ENCODE assay signal across 8 cellular contexts in genomic region chr13:99228737-99229691, GRCh38. TPM values are rescaled to one million over a fixed set of nuclear protein-coding genes. Genes with fewer than 3 reads are reported as not detected.
DNase-seq lines count a peak whose midpoint lies in the region; ATAC-seq and TF ChIP-seq lines count a peak whose summit lies in the region.

No MANE protein-coding gene starts in this region.

- H3K4ac ChIP-seq in neuronal stem cell (ENCODE audit: low read length): no peak overlapping the region

- no peak overlapping the region for H3K23ac ChIP-seq in neuronal stem cell (ENCODE audit: low read depth, low read length, poor library complexity)

- no peak overlapping the region for H2BK15ac ChIP-seq in neuronal stem cell (ENCODE audit: low read length)

- H3K4me3 Mint-ChIP-seq in activated B cell treated with CpG ODN at 0.5 μM for 24 hours: peak overlapping the region; percentile 76

- H3K36me3 Mint-ChIP-seq in activated B cell treated with CpG ODN at 0.5 μM for 24 hours (ENCODE audit: low read depth): peaks cover 12% of the 10 kb centered on the region

- no peaks in the 10 kb centered on the region for H3K27me3 Mint-ChIP-seq in activated B cell treated with CpG ODN at 0.5 μM for 24 hours

- H3K9me3 ChIP-seq in neuronal stem cell (replicated peaks in 1 of 2; ENCODE audit: control insufficient read depth in 2 of 2, insufficient read depth in 1 of 2, low read depth in 1 of 2, low read length in 2 of 2): no peaks in the 10 kb centered on the region

- no peak overlapping the region for H3K4me3 ChIP-seq in neuronal stem cell (ENCODE audit: low read length in 2 of 2)

- peaks cover 0 to 2% of the 10 kb centered on the region in 2 donors for H3K36me3 ChIP-seq in neuronal stem cell (replicated peaks in 1 of 2; ENCODE audit: control insufficient read depth in 2 of 2, insufficient read depth in 2 of 2, low read length in 2 of 2)

- TF ChIP-seq CTCF in GM20000 (IDR thresholded peaks at IDR 0.05; ENCODE audit: extremely low read depth, missing control alignments): no peak
- TF ChIP-seq CTCF in activated B cell treated with CpG ODN at 0.5 μM for 24 hours (IDR thresholded peaks at IDR 0.05): no peak

- peaks cover 0 to 6% of the 10 kb centered on the region in 2 donors for H3K4me1 ChIP-seq in neuronal stem cell (ENCODE audit: control insufficient read depth in 2 of 2, insufficient read depth in 1 of 2, low read depth in 1 of 2, low read length in 2 of 2)

- no peak overlapping the region for H3K14ac ChIP-seq in neuronal stem cell (ENCODE audit: low read length)

- no peak overlapping the region for H2BK12ac ChIP-seq in neuronal stem cell (ENCODE audit: low read length)

- no peak overlapping the region for H2AK5ac ChIP-seq in neuronal stem cell (ENCODE audit: low read depth, low read length)

- no peak overlapping the region for H2AFZ ChIP-seq in neuronal stem cell (ENCODE audit: low read length)

- no peak overlapping the region for H2BK5ac ChIP-seq in neuronal stem cell (ENCODE audit: low read length)

- H3K9ac ChIP-seq in neuronal stem cell (ENCODE audit: low read depth, low read length, poor library complexity): no peak overlapping the region

- DNase-seq in EH (ENCODE audit: low read depth) (peak; percentile 94), GM20000 (ENCODE audit: low spot score) (peak; percentile 72), activated B cell treated with CpG ODN at 0.5 μM for 24 hours (no peak), left kidney (ENCODE audit: low read depth, low spot score) (peak; percentile 23), NCI-H748 treated with DMSO at 0.1 percent for 48 hours (lab: John Stamatoyannopoulos, UW) (no peak), DMS 273 (lab: John Stamatoyannopoulos, UW; ENCODE audit: unreplicated experiment) (no peak), neuronal stem cell (ENCODE audit: low spot score) (no peak)

- peaks cover 2% of the 10 kb centered on the region for H3K79me1 ChIP-seq in neuronal stem cell (ENCODE audit: low read depth, low read length)

- H3K27ac Mint-ChIP-seq in activated B cell treated with CpG ODN at 0.5 μM for 24 hours: peak overlapping the region; percentile 88

- peak; percentile 85 for ATAC-seq in HG03469 (IDR thresholded peaks at IDR 0.05; ENCODE audit: unreplicated experiment)
- peak; percentile 83 for ATAC-seq in activated B cell treated with CpG ODN at 0.5 μM for 24 hours (ENCODE audit: low read depth)

- peaks cover 87% of the 10 kb centered on the region for H3K4me1 Mint-ChIP-seq in activated B cell treated with CpG ODN at 0.5 μM for 24 hours

- CTCF ChIA-PET in activated B cell treated with CpG ODN at 0.5 μM for 24 hours (lab: Charles Lee): interaction anchor here (1.0 kb wide), 1 partner anchor 37 kb away, joined by 3 read pairs; no protein-coding TSS in a partner anchor

- no peak overlapping the region for H3K4me2 ChIP-seq in neuronal stem cell (ENCODE audit: insufficient read depth, low read length, poor library complexity, severe bottlenecking)

- intact Hi-C loops in activated B cell treated with CpG ODN at 0.5 μM for 24 hours (cut with micrococcal nuclease): loop anchor here (1.0 to 2.0 kb wide), 8 partner anchors 9 to 54 kb away; partner anchors contain the start of gene UBAC2

- H2BK120ac ChIP-seq in neuronal stem cell (ENCODE audit: low read depth, low read length): no peak overlapping the region

- H3K27me3 ChIP-seq in neuronal stem cell (ENCODE audit: control insufficient read depth in 3 of 3, insufficient read depth in 3 of 3, low read depth in 1 of 3, low read length in 3 of 3): no peaks in the 10 kb centered on the region

- no peak overlapping the region for H3K18ac ChIP-seq in neuronal stem cell (ENCODE audit: low read length)

- POLR2A ChIA-PET in activated B cell treated with CpG ODN at 0.5 μM for 24 hours (lab: Charles Lee): interaction anchor here (1.0 to 1.2 kb wide), 3 partner anchors 9 to 29 kb away, joined by 4 to 7 read pairs (median 4); partner anchors contain the start of gene UBAC2

- H3K27ac ChIP-seq in neuronal stem cell (replicated peaks; ENCODE audit: low read length): no peak overlapping the region

- no peak overlapping the region for H4K91ac ChIP-seq in neuronal stem cell (ENCODE audit: low read depth, low read length, poor library complexity)

- no peaks in the 10 kb centered on the region for H3K9me3 Mint-ChIP-seq in activated B cell treated with CpG ODN at 0.5 μM for 24 hours

- no peak overlapping the region for H4K8ac ChIP-seq in neuronal stem cell (ENCODE audit: low read depth, low read length)

- no CpG with 5 or more reads among the region's 13 CpGs for WGBS in neuronal stem cell (ENCODE audit: extremely low coverage in 2 of 2, insufficient read length in 2 of 2, insufficient replicate concordance in 1 of 2), 2 donors

RNA-seq across cellular contexts. Expression of gene UBAC2, which starts 28.4 kb away (rescaled TPM):
- total RNA-seq in activated B cell treated with CpG ODN at 0.5 μM for 24 hours: 40.6 and 51.0 TPM in 2 replicates
- polyA plus RNA-seq in neuronal stem cell (2013, experiment 1 of 2): 70.1 TPM
- polyA plus RNA-seq in neuronal stem cell (2013, experiment 2 of 2): 68.4 TPM

RNA-seq across cellular contexts. Expression of gene GPR18, which starts 29.2 kb away (rescaled TPM):
- total RNA-seq in activated B cell treated with CpG ODN at 0.5 μM for 24 hours: 29.0 and 32.4 TPM in 2 replicates
- not detected for polyA plus RNA-seq in neuronal stem cell (2013, experiment 1 of 2)
- not detected for polyA plus RNA-seq in neuronal stem cell (2013, experiment 2 of 2)

Comparison
In these comparisons a context has a peak if more than half of its experiments do, and no peak if none do; other contexts are left out.
1. DNase-seq: peak in EH (single experiment), GM20000 (single experiment) and left kidney (single experiment); none in activated B cell treated with CpG ODN at 0.5 μM for 24 hours (single experiment), NCI-H748 treated with DMSO at 0.1 percent for 48 hours (single experiment), DMS 273 (single experiment) and neuronal stem cell (single experiment).